ENCODE assay signal across 34 cellular contexts in the genomic region with DNA sequence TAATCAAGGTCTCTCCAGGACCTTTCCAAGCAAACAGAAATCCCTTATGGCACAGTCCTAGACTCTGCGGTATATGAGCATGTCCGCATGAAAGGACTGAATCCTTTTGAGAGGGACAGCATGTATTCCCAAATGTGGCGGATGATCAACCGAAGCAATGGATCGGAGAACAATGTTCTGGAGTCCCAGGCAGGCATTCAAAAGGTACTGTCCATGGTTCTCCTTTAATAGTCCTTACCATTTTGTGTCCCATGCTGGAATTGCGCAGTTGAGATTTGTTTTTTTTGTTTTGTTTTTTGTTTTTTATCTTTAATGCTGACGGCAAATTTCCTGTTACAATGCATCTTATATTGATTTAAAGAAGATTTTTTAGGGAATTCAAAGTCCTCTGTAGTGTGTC.
"Had no signal": no experiment of that assay in that cellular context is flagged by ENCODE, and none has a peak within 500 bp of the region (broad histone marks: within the 10 kb centered on the region; RNA-seq: fewer than 3 reads in every experiment).

No MANE protein-coding gene starts in this region.

- DNase-seq: activated B cell treated with CpG ODN at 0.5 μM for 24 hours; activated CD4-positive, alpha-beta memory T cell treated with anti-CD3 and anti-CD28 coated beads for 36 hours; activated CD4-positive, alpha-beta T cell treated with anti-CD3 and anti-CD28 coated beads for 4 hours; activated CD4-positive, alpha-beta T cell treated with anti-CD3 and anti-CD28 coated beads, Interleukin-2, amount 10 ng/mL, durations not matched to agents 24 days and 14 days; activated CD4-positive, alpha-beta T cell treated with anti-CD3 and anti-CD28 coated beads, Interleukin-2, amount 50 U/mL, for 1 hour; activated CD4-positive, alpha-beta T cell treated with anti-CD3 and anti-CD28 coated beads, Interleukin-2, amount 50 U/mL, for 4 hours; activated CD4-positive, CD25-positive, alpha-beta regulatory T cell treated with anti-CD3 and anti-CD28 coated beads, Interleukin-2, amount 50 U/mL, for 72 hours; activated CD8-positive, alpha-beta memory T cell treated with anti-CD3 and anti-CD28 coated beads, Interleukin-2, amount 50 U/mL, for 4 hours; activated CD8-positive, alpha-beta T cell treated with anti-CD3 and anti-CD28 coated beads for 36 hours; activated effector memory CD4-positive, alpha-beta T cell treated with anti-CD3 and anti-CD28 coated beads, Interleukin-2, amount 50 U/mL, for 16 hours; activated gamma-delta T cell treated with Interleukin-2 at 50 U/mL for 16 hours; activated naive CD4-positive, alpha-beta T cell; activated naive CD4-positive, alpha-beta T cell treated with anti-CD3 and anti-CD28 coated beads for 36 hours; activated naive CD4-positive, alpha-beta T cell treated with anti-CD3 and anti-CD28 coated beads, Interleukin-2, amount 50 U/mL, for 16 hours; activated naive CD8-positive, alpha-beta T cell treated with anti-CD3 and anti-CD28 coated beads for 36 hours; activated T-cell treated with anti-CD3 and anti-CD28 coated beads for 4 hours; activated T-cell treated with anti-CD3 and anti-CD28 coated beads, Interleukin-2, amount 50 U/mL, for 1 hour; activated T-cell treated with anti-CD3 and anti-CD28 coated beads, Interleukin-2, amount 50 U/mL, for 4 hours; activated T-cell treated with anti-CD3 and anti-CD28 coated beads, Interleukin-2, amount 50 U/mL, for 72 hours; adrenal gland; amniotic stem cell; aorta; body of pancreas; brain microvascular endothelial cell; central memory CD4-positive, alpha-beta T cell; T-helper 1 cell; T-helper 2 cell; T-helper 9 cell had no signal

- H3K27ac ChIP-seq: adrenal gland, body of pancreas, brain microvascular endothelial cell, breast epithelium, VCaP had no signal

- H3K27me3 ChIP-seq: adrenal gland, body of pancreas, brain microvascular endothelial cell, breast epithelium had no signal

- FAIRE-seq: astrocyte, TTC549 had no signal

- H3K36me3 ChIP-seq: adrenal gland, brain microvascular endothelial cell, breast epithelium had no signal

- H3K4me1 ChIP-seq: adrenal gland, body of pancreas, breast epithelium had no signal

- ATAC-seq: activated CD8-positive, alpha-beta T cell treated with anti-CD3 and anti-CD28 coated beads for 36 hours; activated naive CD4-positive, alpha-beta T cell treated with anti-CD3 and anti-CD28 coated beads, Interleukin-2, amount 50 U/mL, for 72 hours; activated T-cell treated with anti-CD3 and anti-CD28 coated beads, Interleukin-2, amount 50 U/mL, for 4 hours; activated T-cell treated with anti-CD3 and anti-CD28 coated beads, Interleukin-2, amount 50 U/mL, for 72 hours; activated T-helper 17 cell treated with anti-CD3 and anti-CD28 coated beads, Interleukin-2, amount 50 U/mL, for 72 hours; body of pancreas had no signal

- H3K4me3 ChIP-seq: adrenal gland, body of pancreas, breast epithelium had no signal

- H3K9me3 ChIP-seq: adrenal gland, body of pancreas, breast epithelium had no signal
